In genomic region chr6:40906759-40907158, GRCh38 we compare ENCODE assay signal across 15 cellular contexts.
A peak's percentile ranks its signal among the peaks of the same experiment; 100 is the strongest.
DNase-seq lines count a peak whose midpoint lies in the region; TF ChIP-seq lines count a peak whose summit lies in the region.
"Had no signal": no experiment of that assay in that cellular context is flagged by ENCODE, and none has a peak within 500 bp of the region (broad histone marks: within the 10 kb centered on the region; RNA-seq: fewer than 3 reads in every experiment).

No MANE protein-coding gene starts in this region.

- DNase-seq in HT1080 (ENCODE audit: low read depth) (peak; percentile 82), astrocyte of the spinal cord (ENCODE audit: low read depth, low spot score) (peak; percentile 20), kidney glomerular epithelial cell (lab: John Stamatoyannopoulos, UW) (peak; percentile 31), NCI-H524 treated with DMSO at 0.1 percent for 48 hours (lab: John Stamatoyannopoulos, UW) (no peak), dorsolateral prefrontal cortex (no peak), vagina (ENCODE audit: extremely low spot score in 2 of 2) (no peak)
- DNase-seq in activated naive CD4-positive, alpha-beta T cell treated with anti-CD3 and anti-CD28 coated beads, Interleukin-2, amount 50 U/mL, for 16 hours = no peak
- DNase-seq: activated CD4-positive, alpha-beta memory T cell treated with anti-CD3 and anti-CD28 coated beads, Interleukin-2, amount 10 ng/mL, durations not matched to agents 7 days and 5 days; CD4-positive, alpha-beta T cell; nephron progenitor cell; stimulated activated naive B cell treated with anti-CD40 and anti-IgM and Interleukin-4, amounts not matched to agents 10 μg/mL and 1 μg/mL and 100 μg/mL, for 72 hours; T-helper 9 cell had no signal

- TF ChIP-seq CTCF in C4-2B (conservative IDR thresholded peaks at IDR 0.05) = no peak
- TF ChIP-seq CTCF in astrocyte of the spinal cord (IDR thresholded peaks at IDR 0.05; ENCODE audit: low read depth, low read length) = no peak
- TF ChIP-seq CTCF in dorsolateral prefrontal cortex (IDR thresholded peaks at IDR 0.05 in 54 of 56, conservative IDR thresholded peaks at IDR 0.05 in 2 of 56; ENCODE audit: low read depth in 1 of 56, partially characterized antibody in 56 of 56) = no peak
- no peak for TF ChIP-seq CTCF in vagina (IDR thresholded peaks at IDR 0.05)

- no peak for TF ChIP-seq POLR2A in vagina (IDR thresholded peaks at IDR 0.05)

- H3K27me3 ChIP-seq in dorsolateral prefrontal cortex (no peaks in the 10 kb centered on the region), vagina (no peaks in the 10 kb centered on the region)
- H3K27me3 ChIP-seq: body of pancreas, right lobe of liver had no signal

- H3K4me1 ChIP-seq in vagina = peaks cover 8% of the 10 kb centered on the region

- in situ Hi-C loops in astrocyte of the spinal cord (cut with HindIII; ENCODE audit: low sequenced_read_pairs) = no loop called here

- H3K9me3 ChIP-seq in vagina = no peaks in the 10 kb centered on the region
- H3K9me3 ChIP-seq: body of pancreas, right lobe of liver had no signal

- H3K27ac ChIP-seq in C4-2B (peak overlapping the region; percentile 76), dorsolateral prefrontal cortex (no peak overlapping the region), vagina (no peak overlapping the region)
- H3K27ac ChIP-seq: right lobe of liver had no signal

- no peak overlapping the region for H3K4me3 ChIP-seq in astrocyte of the spinal cord (ENCODE audit: low read depth, low read length)
- no peak overlapping the region for H3K4me3 ChIP-seq in dorsolateral prefrontal cortex
- no peak overlapping the region for H3K4me3 ChIP-seq in vagina
- H3K4me3 ChIP-seq: body of pancreas, right lobe of liver had no signal

- no peaks in the 10 kb centered on the region for H3K36me3 ChIP-seq in vagina
- H3K36me3 ChIP-seq: right lobe of liver had no signal

- intact Hi-C loops in dorsolateral prefrontal cortex (cut with DNase I) (no loop called here), vagina (cut with DNase I) (no loop called here)

Comparison
In these comparisons a context has a peak if more than half of its experiments do, and no peak if none do; other contexts are left out.
1. DNase-seq: peak in HT1080 (single experiment), astrocyte of the spinal cord (single experiment) and kidney glomerular epithelial cell (single experiment); none in NCI-H524 treated with DMSO at 0.1 percent for 48 hours (single experiment), dorsolateral prefrontal cortex (0 of 10), vagina (0 of 2) and activated naive CD4-positive, alpha-beta T cell treated with anti-CD3 and anti-CD28 coated beads, Interleukin-2, amount 50 U/mL, for 16 hours (single experiment).